In the genomic region with DNA sequence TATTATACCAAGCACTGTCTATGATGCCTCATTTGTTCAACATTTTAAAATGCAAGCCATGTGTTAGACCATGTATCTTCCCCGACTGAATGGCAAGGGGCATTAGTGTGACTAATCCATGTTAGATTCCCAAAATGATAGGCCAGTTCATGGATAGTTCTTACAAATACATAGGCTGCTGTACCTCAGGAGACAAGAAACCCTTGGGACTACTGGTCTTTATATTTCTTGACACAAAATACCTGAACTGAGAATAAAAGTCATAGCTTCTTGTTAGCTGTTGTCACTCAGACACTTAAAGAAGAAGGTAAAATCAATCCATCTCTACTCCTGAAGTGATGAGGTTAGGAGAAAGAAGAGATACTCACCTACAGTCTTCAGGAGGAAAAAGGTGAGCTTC, we compare ENCODE assay signal across 3 cellular contexts.
"Had no signal": no experiment of that assay in that cellular context is flagged by ENCODE, and none has a peak within 500 bp of the region (broad histone marks: within the 10 kb centered on the region; RNA-seq: fewer than 3 reads in every experiment).

A gene (plus strand): TSS at position 301 of the 400 bp plus-strand sequence. CDS start 4,265 bp downstream, outside the sequence.

- DNase-seq: GDM1, GF-D8 had no signal

- H3K4me3 ChIP-seq: GM12878 had no signal
